27 cellular contexts compared by ENCODE assay signal in the genomic region with DNA sequence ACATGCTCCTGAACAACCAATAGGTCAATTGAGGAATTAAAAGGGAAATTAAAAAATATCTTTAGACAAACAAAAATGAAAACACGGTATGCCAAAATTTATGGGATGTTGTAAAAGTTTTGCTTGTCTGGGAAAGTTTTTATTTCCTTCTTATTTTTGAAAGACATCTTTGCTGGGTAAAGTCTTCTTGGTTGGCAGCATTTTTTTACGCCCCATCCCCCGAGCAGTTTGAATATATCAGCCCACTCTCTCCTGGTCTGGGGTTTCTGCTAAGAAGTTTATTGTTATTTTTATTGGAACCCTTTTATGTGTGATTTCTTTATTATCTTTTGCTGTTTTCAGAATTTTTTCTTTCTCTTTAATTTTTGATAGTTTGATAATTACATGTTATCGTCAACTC.
"Had no signal": no experiment of that assay in that cellular context is flagged by ENCODE, and none has a peak within 500 bp of the region (broad histone marks: within the 10 kb centered on the region; RNA-seq: fewer than 3 reads in every experiment).

No MANE protein-coding gene starts in this region.

- ATAC-seq: naive thymus-derived CD4-positive, alpha-beta T cell; natural killer cell; psoas muscle; right cardiac atrium; sciatic nerve; stimulated activated memory B cell treated with anti-CD40 and anti-IgM and Interleukin-4, amounts not matched to agents 10 μg/mL and 1 μg/mL and 100 μg/mL, for 72 hours; stimulated activated naive CD8-positive, alpha-beta T cell treated with anti-CD3 and anti-CD28 coated beads, Interleukin-15, amount 100 ng/mL, for 72 hours; stimulated activated naive CD8-positive, alpha-beta T cell treated with anti-CD3 and anti-CD28 coated beads, Interleukin-15, Interleukin-2, amounts not matched to agents 100 U/mL and 50 U/mL, for 24 hours; upper lobe of right lung had no signal

- H3K27ac ChIP-seq: neural progenitor cell, ovary, parathyroid adenoma, psoas muscle, skin epidermis, suprapubic skin, testis, tibial artery, transverse colon, upper lobe of right lung, uterus had no signal

- H3K4me3 ChIP-seq: neural progenitor cell, ovary, psoas muscle, skin epidermis, suprapubic skin, testis, tibial artery, transverse colon, upper lobe of right lung, uterus had no signal

- DNase-seq: naive thymus-derived CD4-positive, alpha-beta T cell; natural killer cell; occipital lobe; ovary; posterior cingulate gyrus; psoas muscle; right cardiac atrium; stimulated activated CD4-positive, alpha-beta T cell treated with anti-CD3 and anti-CD28 coated beads, Interleukin-15, amount 100 ng/mL, for 24 hours; stimulated activated CD4-positive, alpha-beta T cell treated with anti-CD3 and anti-CD28 coated beads, Interleukin-2, amount 100 ng/mL, for 24 hours; stimulated activated CD4-positive, alpha-beta T cell treated with anti-CD3 and anti-CD28 coated beads, Interleukin-4, amount 100 ng/mL, for 1 hour; stimulated activated CD4-positive, alpha-beta T cell treated with anti-CD3 and anti-CD28 coated beads, Interleukin-4, amount 100 ng/mL, for 4 hours; stimulated activated CD8-positive, alpha-beta memory T cell treated with anti-CD3 and anti-CD28 coated beads, Interleukin-4, amount 100 ng/mL, for 48 hours; stimulated activated naive CD4-positive, alpha-beta T cell; stimulated activated naive CD8-positive, alpha-beta T cell treated with anti-CD3 and anti-CD28 coated beads, Interleukin-15, amount 100 ng/mL, for 72 hours; stimulated activated naive CD8-positive, alpha-beta T cell treated with anti-CD3 and anti-CD28 coated beads, Interleukin-15, Interleukin-2, amounts not matched to agents 100 U/mL and 50 U/mL, for 24 hours; substantia nigra; testis; tibial artery; transverse colon; upper lobe of right lung; uterus had no signal

- H3K36me3 ChIP-seq: ovary, suprapubic skin, transverse colon, upper lobe of right lung, uterus had no signal

- H3K4me1 ChIP-seq: parathyroid adenoma, suprapubic skin, testis, transverse colon, uterus had no signal

- H2AFZ ChIP-seq: neural progenitor cell, parathyroid adenoma had no signal

- H3K27me3 ChIP-seq: neural progenitor cell, ovary, suprapubic skin, testis, tibial artery, transverse colon, upper lobe of right lung, uterus had no signal

- H3K4me2 ChIP-seq: neural progenitor cell had no signal

- H3K79me2 ChIP-seq: parathyroid adenoma had no signal

- H3K9me3 ChIP-seq: ovary, psoas muscle, testis, upper lobe of right lung had no signal

- H3K9ac ChIP-seq: neural progenitor cell, parathyroid adenoma had no signal
